In genomic region chr12:34372003-34372402, GRCh38 we compare ENCODE assay signal across 26 cellular contexts.
"Had no signal": no experiment of that assay in that cellular context is flagged by ENCODE, and none has a peak within 500 bp of the region (broad histone marks: within the 10 kb centered on the region; RNA-seq: fewer than 3 reads in every experiment).

No MANE protein-coding gene starts in this region.

- H3K27me3 ChIP-seq: suprapubic skin, testis, thyroid gland, tibial artery, tibial nerve, transverse colon, upper lobe of left lung, upper lobe of right lung, uterus, vagina had no signal

- H3K4me1 ChIP-seq: stomach, suprapubic skin, testis, thyroid gland, tibial artery, tibial nerve, transverse colon, upper lobe of left lung, upper lobe of right lung, uterus, vagina had no signal

- ATAC-seq: stimulated activated effector memory CD8-positive, alpha-beta T cell treated with anti-CD3 and anti-CD28 coated beads, Interleukin-12 subunit alpha, Interleukin-12 subunit beta, amount 100 ng/mL, for 72 hours; stimulated activated memory B cell treated with anti-CD40 and anti-IgM and Interleukin-4, amounts not matched to agents 10 μg/mL and 1 μg/mL and 100 μg/mL, for 72 hours; stimulated activated naive B cell treated with anti-CD40 and anti-IgM and Interleukin-4, amounts not matched to agents 10 μg/mL and 1 μg/mL and 100 μg/mL, for 72 hours; stimulated activated naive CD8-positive, alpha-beta T cell treated with anti-CD3 and anti-CD28 coated beads, Interleukin-15, Interleukin-2, amounts not matched to agents 100 U/mL and 50 U/mL, for 24 hours; upper lobe of right lung had no signal

- H3K36me3 ChIP-seq: stomach, suprapubic skin, thoracic aorta, thyroid gland, tibial artery, tibial nerve, transverse colon, upper lobe of left lung, upper lobe of right lung, uterus, vagina had no signal

- H3K4me3 ChIP-seq: stomach, suprapubic skin, testis, thoracic aorta, thyroid gland, tibial artery, tibial nerve, transverse colon, upper lobe of left lung, upper lobe of right lung, uterus, vagina had no signal

- DNase-seq: stimulated activated CD4-positive, alpha-beta T cell treated with anti-CD3 and anti-CD28 coated beads, Interleukin-2, amount 100 ng/mL, for 48 hours; stimulated activated CD4-positive, alpha-beta T cell treated with anti-CD3 and anti-CD28 coated beads, Interleukin-4, amount 100 ng/mL, for 1 hour; stimulated activated CD4-positive, alpha-beta T cell treated with anti-CD3 and anti-CD28 coated beads, Interleukin-4, amount 100 ng/mL, for 24 hours; stimulated activated CD4-positive, alpha-beta T cell treated with anti-CD3 and anti-CD28 coated beads, Interleukin-4, amount 100 ng/mL, for 4 hours; stimulated activated CD8-positive, alpha-beta memory T cell treated with anti-CD3 and anti-CD28 coated beads, Interleukin-4, amount 100 ng/mL, for 48 hours; stimulated activated naive B cell treated with anti-CD40 and anti-IgM and Interleukin-4, amounts not matched to agents 10 μg/mL and 1 μg/mL and 100 μg/mL, for 72 hours; stimulated activated naive CD4-positive, alpha-beta T cell; stimulated activated naive CD4-positive, alpha-beta T cell treated with Interleukin-2 at 50 U/mL for 16 hours; stimulated activated naive CD8-positive, alpha-beta T cell treated with anti-CD3 and anti-CD28 coated beads, Interleukin-15, amount 100 ng/mL, for 72 hours; stimulated activated naive CD8-positive, alpha-beta T cell treated with anti-CD3 and anti-CD28 coated beads, Interleukin-15, Interleukin-2, amounts not matched to agents 100 U/mL and 50 U/mL, for 24 hours; stomach; substantia nigra; testis; thyroid gland; tibial artery; transverse colon; trophoblast cell; upper lobe of left lung; upper lobe of right lung; uterus had no signal

- H3K9me3 ChIP-seq: testis, thyroid gland had no signal

- H3K27ac ChIP-seq: stomach, suprapubic skin, testis, thoracic aorta, thyroid gland, tibial artery, tibial nerve, transverse colon, upper lobe of left lung, upper lobe of right lung, uterus, vagina had no signal
